23 cellular contexts compared by ENCODE assay signal in genomic region chr5:126681970-126682369, GRCh38.
A peak's percentile ranks its signal among the peaks of the same experiment; 100 is the strongest.
DNase-seq lines count a peak whose midpoint lies in the region; ATAC-seq, FAIRE-seq and TF ChIP-seq lines count a peak whose summit lies in the region.
"Had no signal": no experiment of that assay in that cellular context is flagged by ENCODE, and none has a peak within 500 bp of the region (broad histone marks: within the 10 kb centered on the region; RNA-seq: fewer than 3 reads in every experiment).

No MANE protein-coding gene starts in this region.

- H3K27me3 ChIP-seq in K562 (ENCODE audit: control insufficient read depth in 2 of 2, insufficient read depth in 2 of 2, low read length in 2 of 2): no peaks in the 10 kb centered on the region
- H3K27me3 ChIP-seq in mesendoderm (ENCODE audit: insufficient read depth, low read length, poor library complexity): no peaks in the 10 kb centered on the region
- H3K27me3 ChIP-seq in neural progenitor cell: no peaks in the 10 kb centered on the region

- no peak for TF ChIP-seq CTCF in K562 (IDR thresholded peaks at IDR 0.05 in 2 of 3, conservative IDR thresholded peaks at IDR 0.05 in 1 of 3; ENCODE audit: insufficient read depth in 2 of 3, low read depth in 1 of 3, low read length in 3 of 3)
- TF ChIP-seq CTCF in neural progenitor cell (IDR thresholded peaks at IDR 0.05): no peak
- no peak for TF ChIP-seq CTCF in mesothelial cell of epicardium (IDR thresholded peaks at IDR 0.05; ENCODE audit: unreplicated experiment)

- CTCF ChIA-PET in K562 (lab: Yijun Ruan, JAX; ENCODE audit: low intra/inter-chr PET ratio): no interaction called here

- peak overlapping the region; percentile 52 for H2BK120ac ChIP-seq in mesendoderm (ENCODE audit: low read depth, low read length)

- no peak overlapping the region for H3K23ac ChIP-seq in mesendoderm (ENCODE audit: low read length)

- H3K4me3 Mint-ChIP-seq in neural progenitor cell (no peak overlapping the region), mesothelial cell of epicardium (no peak overlapping the region)
- H3K4me3 Mint-ChIP-seq: CD8-positive, alpha-beta T cell had no signal

- H2BK5ac ChIP-seq in mesendoderm (ENCODE audit: low read length): no peak overlapping the region

- H3K9me1 ChIP-seq in K562 (ENCODE audit: control insufficient read depth, insufficient read depth, low read length): no peaks in the 10 kb centered on the region

- intact Hi-C loops in K562 (cut with micrococcal nuclease): no loop called here

- H3K9me3 Mint-ChIP-seq in neural progenitor cell (no peaks in the 10 kb centered on the region), mesothelial cell of epicardium (no peaks in the 10 kb centered on the region)
- H3K9me3 Mint-ChIP-seq: CD8-positive, alpha-beta T cell had no signal

- H3K9ac ChIP-seq in K562 (ENCODE audit: insufficient read depth in 1 of 2, low read depth in 2 of 2, low read length in 2 of 2) (no peak overlapping the region), mesendoderm (ENCODE audit: low read length) (no peak overlapping the region), neural progenitor cell (no peak overlapping the region)
- H3K9ac ChIP-seq: GM23248, KMS-11 had no signal

- H3K27ac ChIP-seq in K562 (ENCODE audit: extremely low read depth, low read depth, low read length) (no peak overlapping the region), mesendoderm (ENCODE audit: low read depth, low read length) (no peak overlapping the region), neural progenitor cell (no peak overlapping the region)
- H3K27ac ChIP-seq: GM23248, KMS-11 had no signal

- H3K4me1 Mint-ChIP-seq in neural progenitor cell: peaks cover 8% of the 10 kb centered on the region
- peaks cover 14% of the 10 kb centered on the region for H3K4me1 Mint-ChIP-seq in mesothelial cell of epicardium

- H3K4me2 ChIP-seq in K562 (ENCODE audit: insufficient read depth, low read length) (no peak overlapping the region), mesendoderm (ENCODE audit: low read length) (no peak overlapping the region), neural progenitor cell (no peak overlapping the region)

- H3K9me3 ChIP-seq in K562 (replicated peaks; ENCODE audit: control insufficient read depth, insufficient read depth, low read depth, low read length) (no peaks in the 10 kb centered on the region), neural progenitor cell (ENCODE audit: low read depth) (no peaks in the 10 kb centered on the region)
- H3K9me3 ChIP-seq: HAP-1 had no signal

- no peak overlapping the region for H4K8ac ChIP-seq in mesendoderm (ENCODE audit: low read depth, low read length)

- peak overlapping the region; percentile 80 for H2BK15ac ChIP-seq in mesendoderm (replicated peaks; ENCODE audit: low read depth)

- no peak for ATAC-seq in K562
- ATAC-seq in HG02571 (IDR thresholded peaks at IDR 0.05; ENCODE audit: unreplicated experiment): no peak
- ATAC-seq: CD8-positive, alpha-beta T cell had no signal

- TF ChIP-seq RAD21 in K562 (CRISPR knock-in tag; conservative IDR thresholded peaks at IDR 0.05 in 1 of 2, IDR thresholded peaks at IDR 0.05 in 1 of 2): no peak

- peaks cover 20 to 36% of the 10 kb centered on the region in 2 experiments for H3K4me1 ChIP-seq in K562 (replicated peaks in 1 of 2; ENCODE audit: control insufficient read depth in 2 of 2, insufficient read depth in 2 of 2, low read length in 2 of 2)
- H3K4me1 ChIP-seq in mesendoderm (ENCODE audit: control insufficient read depth, low read depth, low read length): peaks cover 4% of the 10 kb centered on the region
- H3K4me1 ChIP-seq in neural progenitor cell: peaks cover 11% of the 10 kb centered on the region

- H3K18ac ChIP-seq in mesendoderm (ENCODE audit: low read length): no peak overlapping the region

- BruUV-seq in K562 (replicated peaks; lab: Mats Ljungman, UMichigan): no TSS peak

- POLR2A ChIA-PET in K562 (lab: Yijun Ruan, JAX): no interaction called here

- no peak for TF ChIP-seq EP300 in K562 (IDR thresholded peaks at IDR 0.05; ENCODE audit: low read length)

- H3F3A ChIP-seq in neural progenitor cell (ENCODE audit: low read depth): peaks cover 5% of the 10 kb centered on the region

- H3K4ac ChIP-seq in mesendoderm (ENCODE audit: low read depth, low read length): peak overlapping the region; percentile 59

- H3K27me3 Mint-ChIP-seq in neural progenitor cell (ENCODE audit: insufficient read depth, low read depth) (no peaks in the 10 kb centered on the region), mesothelial cell of epicardium (ENCODE audit: low read depth) (no peaks in the 10 kb centered on the region)

- FAIRE-seq in K562 (lab: Jason Lieb, UNC): no peak
- FAIRE-seq: G401.6, GM12892 had no signal

- in situ Hi-C loops in K562 (cut with MboI): no loop called here

- H3K4me3 ChIP-seq in K562 (no peak overlapping the region), mesendoderm (ENCODE audit: low read length) (no peak overlapping the region), neural progenitor cell (no peak overlapping the region)
- H3K4me3 ChIP-seq: GM23248, HAP-1 had no signal

- H3K36me3 Mint-ChIP-seq in neural progenitor cell (no peaks in the 10 kb centered on the region), mesothelial cell of epicardium (no peaks in the 10 kb centered on the region)
- H3K36me3 Mint-ChIP-seq: CD8-positive, alpha-beta T cell had no signal

- peak; percentile 48 for DNase-seq in GOT3 (lab: John Stamatoyannopoulos, UW)
- DNase-seq in NCI-H69 (lab: John Stamatoyannopoulos, UW): peak; percentile 63
- DNase-seq in K562 (ENCODE audit: extremely low read depth in 1 of 4, low spot score in 3 of 4): no peak
- DNase-seq in mesendoderm: no peak
- no peak for DNase-seq in DMS114 treated with DMSO at 0.1 percent for 48 hours (lab: John Stamatoyannopoulos, UW; ENCODE audit: unreplicated experiment)
- DNase-seq in neural progenitor cell (ENCODE audit: low spot score): no peak
- DNase-seq in mesothelial cell of epicardium (ENCODE audit: low spot score in 2 of 2, unreplicated experiment in 2 of 2): no peak
- DNase-seq: ACHN; C1 segment of cervical spinal cord; CD8-positive, alpha-beta T cell; DMS153; GM23248; MV-4-11; NCI-H1694; NCI-H2081 treated with DMSO at 0.1 percent for 48 hours; NCI-H2171 treated with DMSO at 0.1 percent for 48 hours; NK-92 treated with Interleukin-12 subunit alpha and Interleukin-12 subunit beta, amount 100 ng/mL, for 24 hours; SIG-M5 had no signal

- no peak for TF ChIP-seq POLR2A in K562 (conservative IDR thresholded peaks at IDR 0.05)

- no peaks in the 10 kb centered on the region for H3K79me2 ChIP-seq in K562 (ENCODE audit: control insufficient read depth, insufficient read depth, low read length)
- H3K79me2 ChIP-seq in mesendoderm (ENCODE audit: control insufficient read depth, insufficient read depth, low read length): no peaks in the 10 kb centered on the region
- no peaks in the 10 kb centered on the region for H3K79me2 ChIP-seq in neural progenitor cell (ENCODE audit: low read depth)

- H3K36me3 ChIP-seq in K562 (ENCODE audit: control insufficient read depth, insufficient read depth, low read length) (no peaks in the 10 kb centered on the region), mesendoderm (ENCODE audit: control insufficient read depth, insufficient read depth, low read length) (no peaks in the 10 kb centered on the region), neural progenitor cell (no peaks in the 10 kb centered on the region)
- H3K36me3 ChIP-seq: HAP-1 had no signal

- no peaks in the 10 kb centered on the region for H3K79me1 ChIP-seq in mesendoderm (ENCODE audit: low read length)

- no peak overlapping the region for H2AK5ac ChIP-seq in mesendoderm (ENCODE audit: low read length)

- no peaks in the 10 kb centered on the region for H4K20me1 ChIP-seq in K562 (replicated peaks; ENCODE audit: control insufficient read depth, insufficient read depth, low read length)
- H4K20me1 ChIP-seq in neural progenitor cell (ENCODE audit: low read depth): no peaks in the 10 kb centered on the region

- H3K56ac ChIP-seq in mesendoderm (ENCODE audit: low read length): no peak overlapping the region

- H4K5ac ChIP-seq in mesendoderm (ENCODE audit: low read length): no peak overlapping the region

- 78% methylated on average over 6 of the region's 6 CpGs for WGBS in K562 (ENCODE audit: insufficient coverage, low coverage, missing lambda C conversion rate)
- WGBS in mesendoderm (ENCODE audit: extremely low coverage, insufficient coverage, low lambda C conversion rate): no CpG with 5 or more reads among the region's 6 CpGs

- H2AFZ ChIP-seq in K562 (ENCODE audit: low read depth, low read length): peak overlapping the region; percentile 75; the same call in 1 of the 2 replicates
- H2AFZ ChIP-seq in neural progenitor cell (replicated peaks): no peak overlapping the region
- H2AFZ ChIP-seq: GM23248 had no signal

- H3K27ac Mint-ChIP-seq in neural progenitor cell (no peak overlapping the region), mesothelial cell of epicardium (no peak overlapping the region)
- H3K27ac Mint-ChIP-seq: CD8-positive, alpha-beta T cell had no signal

TF ChIP-seq in K562, 482 proteins besides CTCF, POLR2A, EP300 and RAD21:
- TF ChIP-seq ZC3H8 (IDR thresholded peaks at IDR 0.05) (no peak), ZNF778 (CRISPR knock-in tag; IDR thresholded peaks at IDR 0.05) (no peak), EZH2 (IDR thresholded peaks at IDR 0.05; ENCODE audit: borderline replicate concordance, low read depth, low read length) (no peak), SLC30A9 (CRISPR knock-in tag; IDR thresholded peaks at IDR 0.05) (no peak), MTF1 (CRISPR knock-in tag; IDR thresholded peaks at IDR 0.05; ENCODE audit: borderline replicate concordance) (no peak), DPF2 (IDR thresholded peaks at IDR 0.05) (no peak), ZNF175 (CRISPR knock-in tag; IDR thresholded peaks at IDR 0.05; ENCODE audit: low read depth) (no peak), BRF2 (IDR thresholded peaks at IDR 0.05; ENCODE audit: borderline replicate concordance, insufficient read depth, insufficient read length) (no peak), KDM1A (IDR thresholded peaks at IDR 0.05) (no peak)
TF ChIP-seq in K562: peak in this region for 0.

Comparison
In these comparisons a context has a peak if more than half of its experiments do, and no peak if none do; other contexts are left out.
1. DNase-seq: peak in GOT3 (single experiment) and NCI-H69 (single experiment); none in K562 (0 of 4), mesendoderm (single experiment), DMS114 treated with DMSO at 0.1 percent for 48 hours (single experiment), neural progenitor cell (single experiment) and mesothelial cell of epicardium (0 of 2).